Comparison of ENCODE assay signal across 8 cellular contexts in the genomic region with DNA sequence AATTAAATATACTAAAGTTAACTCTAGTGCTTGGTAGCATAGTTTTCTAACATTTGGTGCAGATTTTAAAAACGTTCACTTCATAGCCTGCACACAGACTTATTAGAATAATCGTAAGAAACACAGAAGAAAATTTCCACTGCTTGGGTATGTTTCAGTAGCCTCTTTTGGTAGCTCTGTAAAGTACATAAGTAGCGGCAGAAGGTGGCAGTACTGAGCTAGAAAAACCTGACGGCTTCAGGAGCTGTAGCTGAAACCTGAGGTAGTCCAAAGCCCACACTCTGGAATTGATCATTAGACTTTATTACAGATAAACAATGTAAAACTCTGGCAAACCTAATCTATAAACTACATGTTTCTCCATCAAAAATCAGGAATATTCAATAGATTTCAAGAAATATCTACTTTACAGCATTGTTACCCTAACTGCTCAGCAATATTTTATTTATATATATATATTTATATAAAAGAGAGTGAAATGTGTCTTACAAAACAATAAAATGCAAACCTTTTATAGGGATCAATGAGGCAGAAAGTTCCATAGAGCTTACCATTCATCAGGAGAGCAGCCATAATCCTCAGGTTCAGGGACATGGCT.
DNase-seq lines count a peak whose midpoint lies in the region; ATAC-seq and TF ChIP-seq lines count a peak whose summit lies in the region.

No MANE protein-coding gene starts in this region.

- peak; percentile 96 for ATAC-seq in GM18505 (IDR thresholded peaks at IDR 0.05; ENCODE audit: unreplicated experiment)
- ATAC-seq in HG02938 (IDR thresholded peaks at IDR 0.05; ENCODE audit: unreplicated experiment): peak; percentile 91
- peak; percentile 80 for ATAC-seq in body of pancreas

- H3K27me3 ChIP-seq in body of pancreas: no peaks in the 10 kb centered on the region

- H3K4me1 ChIP-seq in body of pancreas: peaks cover 11% of the 10 kb centered on the region

- no peaks in the 10 kb centered on the region for H3K36me3 ChIP-seq in body of pancreas (replicated peaks in 1 of 2; ENCODE audit: insufficient read depth in 1 of 2, low read depth in 2 of 2)

- H3K27ac ChIP-seq in body of pancreas: no peak overlapping the region

- no peaks in the 10 kb centered on the region for H3K9me3 ChIP-seq in body of pancreas

- TF ChIP-seq POLR2A in GM18505 (IDR thresholded peaks at IDR 0.05; ENCODE audit: borderline replicate concordance, extremely low read depth, insufficient read depth, insufficient read length) (no peak), body of pancreas (IDR thresholded peaks at IDR 0.05) (no peak)

- intact Hi-C loops in body of pancreas (cut with DNase I): loop anchor here (5.0 kb wide), 1 partner anchor 299 kb away; no protein-coding TSS in a partner anchor

- no peak overlapping the region for H3K4me3 ChIP-seq in body of pancreas

- WGBS in body of pancreas, 2 donors: 3 to 5% methylated on average over 4 of the region's 4 CpGs

- TF ChIP-seq CTCF in body of pancreas (IDR thresholded peaks at IDR 0.05): peak; percentile 40 to 77 (median 66)

- DNase-seq in A172 (ENCODE audit: low spot score) (peak; percentile 55), NCI-H187 (lab: John Stamatoyannopoulos, UW) (peak; percentile 36 to 60), T1000 (lab: John Stamatoyannopoulos, UW) (peak; percentile 19), body of pancreas (peak; percentile 73 to 78 (median 74)), iPS-NIHi11 (ENCODE audit: low spot score) (peak; percentile 60)
- peak; percentile 3 to 13 for DNase-seq in stimulated activated CD4-positive, alpha-beta T cell treated with anti-CD3 and anti-CD28 coated beads, Interleukin-15, amount 100 ng/mL, for 1 hour (ENCODE audit: low read depth in 1 of 2, low spot score in 1 of 2)

Comparison
In these comparisons a context has a peak if more than half of its experiments do, and no peak if none do; other contexts are left out.
1. DNase-seq: peak in every context shown above with its lines; median percentile 74 in body of pancreas; 60 in iPS-NIHi11; 55 in A172; 48 in NCI-H187; 19 in T1000; 8 in stimulated activated CD4-positive, alpha-beta T cell treated with anti-CD3 and anti-CD28 coated beads, Interleukin-15, amount 100 ng/mL, for 1 hour.